ENCODE assay signal across 20 cellular contexts in genomic region chr9:15492485-15493150, GRCh38.
"Had no signal": no experiment of that assay in that cellular context is flagged by ENCODE, and none has a peak within 500 bp of the region (broad histone marks: within the 10 kb centered on the region; RNA-seq: fewer than 3 reads in every experiment).

No MANE protein-coding gene starts in this region.

- H3K4me3 ChIP-seq: coronary artery, esophagus muscularis mucosa, gastroesophageal sphincter, heart left ventricle, pancreas, right lobe of liver, smooth muscle cell, thoracic aorta, upper lobe of left lung had no signal

- DNase-seq: activated CD4-positive, alpha-beta T cell treated with anti-CD3 and anti-CD28 coated beads for 36 hours; activated CD8-positive, alpha-beta memory T cell treated with anti-CD3 and anti-CD28 coated beads, Interleukin-2, amount 50 U/mL, for 4 hours; activated gamma-delta T cell treated with Interleukin-2 at 50 U/mL for 16 hours; activated naive CD8-positive, alpha-beta T cell treated with anti-CD3 and anti-CD28 coated beads, Interleukin-2, amount 50 U/mL, for 24 hours; anterior cingulate cortex; central memory CD4-positive, alpha-beta T cell; heart left ventricle; left ventricle myocardium superior; natural killer cell; pancreas; right lobe of liver; stimulated activated CD4-positive, alpha-beta T cell treated with anti-CD3 and anti-CD28 coated beads, Interleukin-4, amount 100 ng/mL, for 1 hour had no signal

- H3K4me3 Mint-ChIP-seq: activated CD4-positive, alpha-beta T cell treated with anti-CD3 and anti-CD28 coated beads for 36 hours; activated naive CD8-positive, alpha-beta T cell treated with anti-CD3 and anti-CD28 coated beads, Interleukin-2, amount 50 U/mL, for 24 hours; brain; natural killer cell; T-helper 2 cell treated with Interferon-gamma antibody and Interleukin-4, amounts not matched to agents 5 μg/mL and 100 μg/mL, for 36 hours had no signal

- H3K9me3 Mint-ChIP-seq: natural killer cell had no signal

- ATAC-seq: activated CD4-positive, alpha-beta T cell treated with anti-CD3 and anti-CD28 coated beads for 36 hours; activated naive CD8-positive, alpha-beta T cell treated with anti-CD3 and anti-CD28 coated beads, Interleukin-2, amount 50 U/mL, for 24 hours; gastroesophageal sphincter; heart left ventricle; left ventricle myocardium superior; natural killer cell; pancreas had no signal

- H3K4me1 Mint-ChIP-seq: brain had no signal

- H3K27me3 Mint-ChIP-seq: activated CD4-positive, alpha-beta T cell treated with anti-CD3 and anti-CD28 coated beads for 36 hours; activated naive CD8-positive, alpha-beta T cell treated with anti-CD3 and anti-CD28 coated beads, Interleukin-2, amount 50 U/mL, for 24 hours had no signal

- H3K27ac Mint-ChIP-seq: activated naive CD8-positive, alpha-beta T cell treated with anti-CD3 and anti-CD28 coated beads, Interleukin-2, amount 50 U/mL, for 24 hours; brain; natural killer cell had no signal

- H3K4me1 ChIP-seq: gastroesophageal sphincter, pancreas, right lobe of liver, upper lobe of left lung had no signal

- H3K27me3 ChIP-seq: esophagus muscularis mucosa, gastroesophageal sphincter, heart left ventricle, pancreas, right lobe of liver, upper lobe of left lung had no signal

- H3K9me3 ChIP-seq: esophagus muscularis mucosa, gastroesophageal sphincter, heart left ventricle, pancreas, right lobe of liver, thoracic aorta, upper lobe of left lung had no signal

- H3K27ac ChIP-seq: coronary artery, esophagus muscularis mucosa, gastroesophageal sphincter, heart left ventricle, pancreas, right lobe of liver, thoracic aorta, upper lobe of left lung had no signal

- H3K36me3 Mint-ChIP-seq: natural killer cell had no signal
